In the genomic region with DNA sequence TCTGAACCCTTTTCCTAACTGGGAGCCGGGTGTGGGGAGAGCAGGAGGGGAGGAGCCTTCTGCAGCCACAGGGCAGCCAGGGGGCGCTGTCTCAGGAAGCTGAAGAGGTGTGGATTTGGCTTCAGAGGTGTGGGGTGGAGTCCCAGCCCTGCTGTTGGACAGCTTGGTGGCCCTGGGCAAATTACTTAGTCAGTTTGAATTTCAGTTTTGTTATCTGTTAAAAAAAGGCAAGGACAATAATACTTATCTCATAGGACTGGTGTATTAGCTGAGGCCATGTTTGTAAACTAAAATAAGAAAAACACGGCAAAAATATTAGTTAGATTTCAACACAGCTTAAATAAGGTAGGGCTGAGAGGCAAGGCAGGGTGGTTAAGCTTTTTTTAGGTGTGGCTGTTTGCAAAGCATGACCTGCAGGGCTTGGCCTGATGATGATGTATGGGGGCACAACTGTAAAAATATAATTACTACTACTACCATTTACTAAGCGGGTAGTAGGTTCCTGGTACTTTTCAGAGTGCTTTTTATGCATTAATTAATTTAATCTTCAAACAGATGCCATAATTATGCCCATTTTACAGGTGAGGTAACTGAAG, we compare ENCODE assay signal across 8 cellular contexts.
DNase-seq lines count a peak whose midpoint lies in the region; ATAC-seq, FAIRE-seq and TF ChIP-seq lines count a peak whose summit lies in the region.

No MANE protein-coding gene starts in this region.

- WGBS in A549 (ENCODE audit: missing lambda C conversion rate), result 35% methylated on average over 3 of the region's 4 CpGs

- POLR2A ChIA-PET in A549 (lab: Yijun Ruan, JAX), result interaction anchor here (0.8 to 1.3 kb wide), 3 partner anchors 52 to 113 kb away, joined by 3 to 4 read pairs (median 3); no protein-coding TSS in a partner anchor

- peaks cover 10% of the 10 kb centered on the region; the same call in 2 of the 3 replicates for H3K4me1 ChIP-seq in A549

- H3K9me3 ChIP-seq in A549, result no peaks in the 10 kb centered on the region

- TF ChIP-seq RAD21 in A549 (conservative IDR thresholded peaks at IDR 0.05 in 1 of 2, IDR thresholded peaks at IDR 0.05 in 1 of 2), result peak; percentile 68 to 75

- peak overlapping the region; percentile 59 for H3K4me2 ChIP-seq in A549

- TF ChIP-seq CTCF in A549 (IDR thresholded peaks at IDR 0.05) (peak; percentile 90), WI38 (IDR thresholded peaks at IDR 0.05; ENCODE audit: low read depth, low read length) (peak; percentile 86), coronary artery (IDR thresholded peaks at IDR 0.05) (peak; percentile 58)

- TF ChIP-seq EP300 in A549 (IDR thresholded peaks at IDR 0.05), result no peak

- no peak for TF ChIP-seq POLR2A in A549 (IDR thresholded peaks at IDR 0.05; ENCODE audit: low read length)

- H3K4me3 ChIP-seq in A549 (no peak overlapping the region), WI38 (ENCODE audit: low read depth, low read length) (no peak overlapping the region), coronary artery (no peak overlapping the region)

- ATAC-seq in A549 (peak; percentile 98 to 100), GM18499 (IDR thresholded peaks at IDR 0.05; ENCODE audit: insufficient read depth, unreplicated experiment) (peak; percentile 59), HG02938 (IDR thresholded peaks at IDR 0.05; ENCODE audit: unreplicated experiment) (peak; percentile 89), left lobe of liver (peak; percentile 100)

- FAIRE-seq in A549 (lab: Jason Lieb, UNC), result no peak

- H3K27ac ChIP-seq in A549 (peak overlapping the region in 1 of 2 experiments; percentile 33; a peak in 1 of 6 replicates), coronary artery (no peak overlapping the region)

- CTCF ChIA-PET in A549 (lab: Yijun Ruan, JAX), result interaction anchor here (0.6 to 26.1 kb wide), 46 partner anchors 9 to 309 kb away, joined by 3 to 417 read pairs (median 5); a partner anchor contains a TSS

- DNase-seq in A549 (ENCODE audit: low read depth in 1 of 2, low spot score in 1 of 2) (peak; percentile 78 to 95), NCI-H2081 treated with DMSO at 0.1 percent for 48 hours (lab: John Stamatoyannopoulos, UW) (peak; percentile 7), coronary artery (ENCODE audit: low spot score) (no peak), left lobe of liver (ENCODE audit: low spot score) (peak; percentile 85)
- peak; percentile 14 for DNase-seq in stimulated activated CD8-positive, alpha-beta memory T cell treated with anti-CD3 and anti-CD28 coated beads, Interleukin-12 subunit alpha, Interleukin-12 subunit beta, amount 100 ng/mL, for 24 hours (ENCODE audit: extremely low read depth)

TF ChIP-seq in A549, 52 proteins besides CTCF, POLR2A, EP300 and RAD21:
- TF ChIP-seq NFE2L2 (conservative IDR thresholded peaks at IDR 0.05; ENCODE audit: low read length), result no peak
- TF ChIP-seq, protein P1, sequence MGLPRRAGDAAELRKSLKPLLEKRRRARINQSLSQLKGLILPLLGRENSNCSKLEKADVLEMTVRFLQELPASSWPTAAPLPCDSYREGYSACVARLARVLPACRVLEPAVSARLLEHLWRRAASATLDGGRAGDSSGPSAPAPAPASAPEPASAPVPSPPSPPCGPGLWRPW (IDR thresholded peaks at IDR 0.05), result no peak
- TF ChIP-seq RFX5 (IDR thresholded peaks at IDR 0.05), result no peak
- TF ChIP-seq, protein P2, sequence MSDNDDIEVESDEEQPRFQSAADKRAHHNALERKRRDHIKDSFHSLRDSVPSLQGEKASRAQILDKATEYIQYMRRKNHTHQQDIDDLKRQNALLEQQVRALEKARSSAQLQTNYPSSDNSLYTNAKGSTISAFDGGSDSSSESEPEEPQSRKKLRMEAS (IDR thresholded peaks at IDR 0.05), result 0 out of 2 replicates have a peak, but pooled peaks have one; percentile 39
- TF ChIP-seq ZSCAN20 (CRISPR knock-in tag; IDR thresholded peaks at IDR 0.05), result no peak
- no peak for TF ChIP-seq FOSL2 (IDR thresholded peaks at IDR 0.05)
- no peak for TF ChIP-seq FOSL2 (CRISPR knock-in tag; IDR thresholded peaks at IDR 0.05)
- no peak for TF ChIP-seq BHLHE40 (IDR thresholded peaks at IDR 0.05; ENCODE audit: low read depth, low read length)
- no peak for TF ChIP-seq MYC (IDR thresholded peaks at IDR 0.05; ENCODE audit: borderline replicate concordance, low read length)
- no peak for TF ChIP-seq PHF8 (IDR thresholded peaks at IDR 0.05; ENCODE audit: borderline replicate concordance, low read depth)
- peak; percentile 89 for TF ChIP-seq SMC3 (IDR thresholded peaks at IDR 0.05)
- TF ChIP-seq HEYL (CRISPR knock-in tag; IDR thresholded peaks at IDR 0.05), result no peak
- no peak for TF ChIP-seq ZC3H11A (IDR thresholded peaks at IDR 0.05)
- no peak for TF ChIP-seq JUNB (IDR thresholded peaks at IDR 0.05)
TF ChIP-seq in A549: peak in this region for 2.
